19 cellular contexts compared by ENCODE assay signal in genomic region chr6:93624408-93624807, GRCh38.
DNase-seq lines count a peak whose midpoint lies in the region; ATAC-seq and TF ChIP-seq lines count a peak whose summit lies in the region.
"Had no signal": no experiment of that assay in that cellular context is flagged by ENCODE, and none has a peak within 500 bp of the region (broad histone marks: within the 10 kb centered on the region; RNA-seq: fewer than 3 reads in every experiment).

No MANE protein-coding gene starts in this region.

- no peak overlapping the region for H3K4me3 Mint-ChIP-seq in neural progenitor cell
- H3K4me3 Mint-ChIP-seq: activated B cell treated with CpG ODN at 0.5 μM for 24 hours; memory B cell; nephron progenitor cell; T-helper 1 cell treated with Interleukin-12 subunit alpha and Interleukin-12 subunit beta and Interleukin-4 antibody, amounts not matched to agents 30 μg/mL and 1 μg/mL, for 36 hours had no signal

- no peak overlapping the region for H3K27ac ChIP-seq in neural progenitor cell
- H3K27ac ChIP-seq: BLaER1, colonic mucosa, gastroesophageal sphincter, right atrium auricular region had no signal

- H3K36me3 ChIP-seq in neural progenitor cell = no peaks in the 10 kb centered on the region
- H3K36me3 ChIP-seq: BLaER1, colonic mucosa, gastroesophageal sphincter, right atrium auricular region had no signal

- H3K36me3 Mint-ChIP-seq in neural progenitor cell = no peaks in the 10 kb centered on the region
- H3K36me3 Mint-ChIP-seq: memory B cell had no signal

- no peak overlapping the region for H3K9ac ChIP-seq in neural progenitor cell
- H3K9ac ChIP-seq: BLaER1 had no signal

- H3K27ac Mint-ChIP-seq in neural progenitor cell = no peak overlapping the region
- H3K27ac Mint-ChIP-seq: activated B cell treated with CpG ODN at 0.5 μM for 24 hours; memory B cell; nephron progenitor cell; T-helper 1 cell treated with Interleukin-12 subunit alpha and Interleukin-12 subunit beta and Interleukin-4 antibody, amounts not matched to agents 30 μg/mL and 1 μg/mL, for 36 hours had no signal

- peaks cover 32% of the 10 kb centered on the region for H3K4me1 ChIP-seq in neural progenitor cell
- H3K4me1 ChIP-seq: BLaER1, colonic mucosa, gastroesophageal sphincter, right atrium auricular region had no signal

- no peak for TF ChIP-seq CTCF in neural progenitor cell (IDR thresholded peaks at IDR 0.05)

- no peaks in the 10 kb centered on the region for H3K79me2 ChIP-seq in neural progenitor cell (ENCODE audit: low read depth)

- no peaks in the 10 kb centered on the region for H3K9me3 ChIP-seq in neural progenitor cell (ENCODE audit: low read depth)
- H3K9me3 ChIP-seq: BLaER1, colonic mucosa, gastroesophageal sphincter, right atrium auricular region had no signal

- H4K20me1 ChIP-seq in neural progenitor cell (ENCODE audit: low read depth) = no peaks in the 10 kb centered on the region
- H4K20me1 ChIP-seq: BLaER1 had no signal

- peak overlapping the region; percentile 10 for H3K4me3 ChIP-seq in neural progenitor cell
- H3K4me3 ChIP-seq: BLaER1, colonic mucosa, gastroesophageal sphincter, right atrium auricular region had no signal

- H2AFZ ChIP-seq in neural progenitor cell (replicated peaks) = no peak overlapping the region

- H3K27me3 ChIP-seq in neural progenitor cell = no peaks in the 10 kb centered on the region
- H3K27me3 ChIP-seq: BLaER1, colonic mucosa, gastroesophageal sphincter, right atrium auricular region had no signal

- peaks cover 50% of the 10 kb centered on the region for H3K4me1 Mint-ChIP-seq in neural progenitor cell
- H3K4me1 Mint-ChIP-seq: activated B cell treated with CpG ODN at 0.5 μM for 24 hours, memory B cell had no signal

- H3K9me3 Mint-ChIP-seq in neural progenitor cell = peaks cover 2% of the 10 kb centered on the region
- H3K9me3 Mint-ChIP-seq: nephron progenitor cell; T-helper 1 cell treated with Interleukin-12 subunit alpha and Interleukin-12 subunit beta and Interleukin-4 antibody, amounts not matched to agents 30 μg/mL and 1 μg/mL, for 36 hours had no signal

- H3K4me2 ChIP-seq in neural progenitor cell = peak overlapping the region; percentile 68
- H3K4me2 ChIP-seq: BLaER1 had no signal

- ATAC-seq in HG02610 (IDR thresholded peaks at IDR 0.05; ENCODE audit: unreplicated experiment) (no peak), HG02678 (IDR thresholded peaks at IDR 0.05; ENCODE audit: unreplicated experiment) (no peak), HG02852 (IDR thresholded peaks at IDR 0.05; ENCODE audit: unreplicated experiment) (no peak)
- ATAC-seq: gastroesophageal sphincter, Right ventricle myocardium inferior had no signal

- H3F3A ChIP-seq in neural progenitor cell (ENCODE audit: low read depth) = no peaks in the 10 kb centered on the region

- peaks cover 2% of the 10 kb centered on the region for H3K27me3 Mint-ChIP-seq in neural progenitor cell (ENCODE audit: insufficient read depth, low read depth)
- H3K27me3 Mint-ChIP-seq: activated B cell treated with CpG ODN at 0.5 μM for 24 hours, memory B cell had no signal

- DNase-seq in H4 (ENCODE audit: low spot score) (peak; percentile 2), NCI-H146 treated with DMSO at 0.1 percent for 48 hours (lab: John Stamatoyannopoulos, UW; ENCODE audit: unreplicated experiment) (peak; percentile 98), NCI-H748 treated with DMSO at 0.1 percent for 48 hours (lab: John Stamatoyannopoulos, UW) (peak; percentile 98), neural progenitor cell (ENCODE audit: low spot score) (peak; percentile 67)
- DNase-seq: activated B cell treated with CpG ODN at 0.5 μM for 24 hours, activated gamma-delta T cell treated with Interleukin-2 at 50 U/mL for 16 hours, aorta, colonic mucosa, MM.1S, nephron progenitor cell had no signal

Comparison
In these comparisons a context has a peak if more than half of its experiments do, and no peak if none do; other contexts are left out.
1. DNase-seq: peak in every context shown above with its lines; median percentile 98 in NCI-H146 treated with DMSO at 0.1 percent for 48 hours; 98 in NCI-H748 treated with DMSO at 0.1 percent for 48 hours; 67 in neural progenitor cell; 2 in H4.